In genomic region chr15:45919806-45920205, GRCh38 we compare ENCODE assay signal across 8 cellular contexts.
DNase-seq lines count a peak whose midpoint lies in the region; ATAC-seq and TF ChIP-seq lines count a peak whose summit lies in the region.
"Had no signal": no experiment of that assay in that cellular context is flagged by ENCODE, and none has a peak within 500 bp of the region (broad histone marks: within the 10 kb centered on the region; RNA-seq: fewer than 3 reads in every experiment).

No MANE protein-coding gene starts in this region.

- H3K9me2 ChIP-seq in HCT116 (ENCODE audit: insufficient read depth): no peaks in the 10 kb centered on the region
- H3K9me2 ChIP-seq: SK-N-SH had no signal

- H3K27me3 ChIP-seq in HCT116 (ENCODE audit: insufficient read depth, low read length): no peaks in the 10 kb centered on the region
- H3K27me3 ChIP-seq in SJSA1 (replicated peaks): no peaks in the 10 kb centered on the region

- intact Hi-C loops in HCT116 (cut with micrococcal nuclease): no loop called here

- POLR2A ChIA-PET in HCT116 (lab: Charles Lee): no interaction called here

- H3K4me1 ChIP-seq in HCT116 (ENCODE audit: control insufficient read depth in 1 of 2, insufficient read depth in 2 of 2, low read length in 2 of 2): peaks cover 4 to 5% of the 10 kb centered on the region in 2 experiments; a peak in 3 of 4 replicates
- peaks cover 32% of the 10 kb centered on the region for H3K4me1 ChIP-seq in SJSA1 (replicated peaks)

- DNase-seq in HCT116 (ENCODE audit: low read depth, low spot score) (no peak), SJSA1 (ENCODE audit: low read depth in 1 of 2, low spot score in 2 of 2) (peak; percentile 83 to 94), glomerular endothelial cell (ENCODE audit: extremely low read depth, low read depth, low spot score) (peak; percentile 93), skeletal muscle cell (ENCODE audit: low read depth) (peak; percentile 2), medulla oblongata (ENCODE audit: extremely low spot score) (no peak)
- DNase-seq in stimulated activated naive CD4-positive, alpha-beta T cell treated with Interleukin-2 at 50 U/mL for 16 hours (lab: John Stamatoyannopoulos, UW): no peak
- DNase-seq: SK-N-SH had no signal

- no peaks in the 10 kb centered on the region for H4K20me1 ChIP-seq in HCT116 (ENCODE audit: insufficient read depth)

- H3K9me3 ChIP-seq in HCT116 (ENCODE audit: control insufficient read depth in 1 of 2, insufficient read depth in 1 of 2, low read depth in 1 of 2, low read length in 2 of 2) (no peaks in the 10 kb centered on the region), SJSA1 (replicated peaks) (no peaks in the 10 kb centered on the region)
- H3K9me3 ChIP-seq: SK-N-SH had no signal

- no peak for ATAC-seq in HCT116
- ATAC-seq in HG02970 (IDR thresholded peaks at IDR 0.05; ENCODE audit: low FRiP score, unreplicated experiment): no peak

- TF ChIP-seq RAD21 in HCT116 (IDR thresholded peaks at IDR 0.05; ENCODE audit: low read depth): no peak

- BruUV-seq in HCT116 (replicated peaks; lab: Mats Ljungman, UMichigan): no TSS peak

- no peaks in the 10 kb centered on the region for H3K79me2 ChIP-seq in HCT116 (ENCODE audit: insufficient read depth, low read length)

- no peak overlapping the region for H3K27ac ChIP-seq in HCT116 (ENCODE audit: low read depth, low read length)
- H3K27ac ChIP-seq in SJSA1: peak overlapping the region; percentile 94

- peak overlapping the region; percentile 39 for H3K4me2 ChIP-seq in HCT116 (ENCODE audit: low read length)
- H3K4me2 ChIP-seq: SK-N-SH had no signal

- no peaks in the 10 kb centered on the region for H3K36me3 ChIP-seq in HCT116 (ENCODE audit: control insufficient read depth in 1 of 2, insufficient read depth in 2 of 2, low read length in 2 of 2)
- H3K36me3 ChIP-seq in SJSA1: 0 out of 2 replicates have a peak, but pooled peaks cover 3% of the 10 kb centered on the region

- H3K4me3 ChIP-seq in HCT116 (replicated peaks in 1 of 2; ENCODE audit: low read depth in 1 of 2, low read length in 2 of 2) (no peak overlapping the region), SJSA1 (no peak overlapping the region), skeletal muscle cell (ENCODE audit: low read depth, low read length) (no peak overlapping the region)

- no peak for TF ChIP-seq CTCF in HCT116 (IDR thresholded peaks at IDR 0.05 in 2 of 3, conservative IDR thresholded peaks at IDR 0.05 in 1 of 3; ENCODE audit: borderline replicate concordance in 1 of 3, insufficient read depth in 1 of 3, low read depth in 2 of 3, low read length in 2 of 3)

- no peak overlapping the region for H3K9ac ChIP-seq in HCT116 (ENCODE audit: low read length)
- H3K9ac ChIP-seq: SK-N-SH had no signal

- TF ChIP-seq POLR2A in HCT116 (IDR thresholded peaks at IDR 0.05; ENCODE audit: borderline replicate concordance, extremely low read depth, insufficient read depth, insufficient read length): no peak

- CTCF ChIA-PET in HCT116 (lab: Charles Lee): no interaction called here

- H2AFZ ChIP-seq in HCT116 (ENCODE audit: low read depth, low read length, poor library complexity, severe bottlenecking): peak overlapping the region; percentile 43

- RAD21 ChIA-PET in HCT116 (lab: Charles Lee; ENCODE audit: low non-redundant PET in 1 of 2, low total read pairs in 2 of 2, uncharacterized antibody in 2 of 2, unreplicated experiment in 2 of 2): no interaction called here

TF ChIP-seq in HCT116, 20 proteins besides CTCF, POLR2A, EP300 and RAD21:
- TF ChIP-seq YY1 (IDR thresholded peaks at IDR 0.05; ENCODE audit: extremely low read depth, insufficient replicate concordance, low read depth, low read length) (peak; percentile 13), FOSL1 (IDR thresholded peaks at IDR 0.05; ENCODE audit: low read depth) (no peak)

Comparison
In these comparisons a context has a peak if more than half of its experiments do, and no peak if none do; other contexts are left out.
1. DNase-seq: peak in SJSA1 (2 of 2), glomerular endothelial cell (single experiment) and skeletal muscle cell (single experiment); none in HCT116 (single experiment), medulla oblongata (single experiment) and stimulated activated naive CD4-positive, alpha-beta T cell treated with Interleukin-2 at 50 U/mL for 16 hours (single experiment).